24 cellular contexts compared by ENCODE assay signal in the genomic region with DNA sequence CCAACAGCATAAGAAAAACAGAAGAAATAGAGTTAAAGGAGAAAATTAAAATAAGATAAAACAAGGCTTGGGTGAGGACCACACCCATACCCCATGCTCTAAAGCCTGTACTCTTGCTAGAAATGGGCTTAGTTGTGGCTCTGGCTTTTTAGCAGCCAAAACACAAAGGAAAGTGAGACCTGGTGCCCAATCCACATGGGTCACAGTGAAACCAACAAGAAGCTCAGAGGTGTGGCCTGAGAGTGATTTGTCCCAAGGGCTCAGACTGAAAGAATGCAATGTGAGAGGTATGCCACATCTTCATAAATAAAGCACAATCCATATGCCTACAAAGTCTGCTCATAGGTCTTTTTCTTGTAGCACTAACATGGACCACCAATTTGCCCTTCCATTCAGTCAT.
"Had no signal": no experiment of that assay in that cellular context is flagged by ENCODE, and none has a peak within 500 bp of the region (broad histone marks: within the 10 kb centered on the region; RNA-seq: fewer than 3 reads in every experiment).

No MANE protein-coding gene starts in this region.

- H3K4me1 ChIP-seq: left ventricle myocardium inferior, neural progenitor cell, sigmoid colon, suprapubic skin, tibial artery, uterus had no signal

- H3K27me3 Mint-ChIP-seq: naive B cell, progenitor cell of endocrine pancreas had no signal

- DNase-seq: hypothalamus; immature natural killer cell; left ventricle myocardium inferior; mesendoderm; naive B cell; natural killer cell; nephron progenitor cell; ovary; right cardiac atrium; sigmoid colon; small intestine; spleen; stimulated activated CD4-positive, alpha-beta T cell treated with anti-CD3 and anti-CD28 coated beads, Interleukin-4, amount 100 ng/mL, for 24 hours; stimulated activated naive CD4-positive, alpha-beta T cell treated with Interleukin-2 at 50 U/mL for 16 hours; tibial artery; trophoblast cell; uterus had no signal

- H3K4me3 Mint-ChIP-seq: immature natural killer cell; mesothelial cell of epicardium; naive B cell; natural killer cell; nephron progenitor cell; neural progenitor cell; stimulated activated effector memory CD8-positive, alpha-beta T cell treated with anti-CD3 and anti-CD28 coated beads, Interleukin-12 subunit alpha, Interleukin-12 subunit beta, amount 100 ng/mL, for 72 hours had no signal

- H3K4me1 Mint-ChIP-seq: nephron progenitor cell, neural progenitor cell had no signal

- H3K36me3 ChIP-seq: neural progenitor cell, ovary, uterus had no signal

- H3K9me3 Mint-ChIP-seq: immature natural killer cell; mesothelial cell of epicardium; naive B cell; natural killer cell; nephron progenitor cell; neural progenitor cell; stimulated activated effector memory CD8-positive, alpha-beta T cell treated with anti-CD3 and anti-CD28 coated beads, Interleukin-12 subunit alpha, Interleukin-12 subunit beta, amount 100 ng/mL, for 72 hours had no signal

- H2AFZ ChIP-seq: neural progenitor cell had no signal

- H3K4me3 ChIP-seq: left ventricle myocardium inferior, lung, neural progenitor cell, ovary, sigmoid colon, spleen, suprapubic skin, thoracic aorta, tibial artery, uterus had no signal

- ATAC-seq: natural killer cell; right cardiac atrium; stimulated activated effector memory CD8-positive, alpha-beta T cell treated with anti-CD3 and anti-CD28 coated beads, Interleukin-12 subunit alpha, Interleukin-12 subunit beta, amount 100 ng/mL, for 72 hours had no signal

- H3K27me3 ChIP-seq: neural progenitor cell, ovary, sigmoid colon, spleen, suprapubic skin, tibial artery, uterus had no signal

- H3K9me3 ChIP-seq: left ventricle myocardium inferior, ovary, sigmoid colon, spleen, suprapubic skin, thoracic aorta, tibial artery, uterus had no signal

- H3K9ac ChIP-seq: neural progenitor cell had no signal

- H3K27ac ChIP-seq: left ventricle myocardium inferior, neural progenitor cell, ovary, sigmoid colon, spleen, suprapubic skin, thoracic aorta, tibial artery, uterus had no signal

- H3K4me2 ChIP-seq: neural progenitor cell had no signal

- H3K27ac Mint-ChIP-seq: mesothelial cell of epicardium; naive B cell; nephron progenitor cell; neural progenitor cell; progenitor cell of endocrine pancreas; stimulated activated effector memory CD8-positive, alpha-beta T cell treated with anti-CD3 and anti-CD28 coated beads, Interleukin-12 subunit alpha, Interleukin-12 subunit beta, amount 100 ng/mL, for 72 hours had no signal
